Comparison of ENCODE assay signal across 1 cellular context in genomic region chr5:149366169-149366750, GRCh38.
TF ChIP-seq lines count a peak whose summit lies in the region.

No MANE protein-coding gene starts in this region.

TF ChIP-seq in HepG2, 621 proteins besides CTCF, POLR2A, EP300 and RAD21:
- TF ChIP-seq ZNF629 (CRISPR knock-in tag; conservative IDR thresholded peaks at IDR 0.05) (peak; percentile 94), SRSF9 (IDR thresholded peaks at IDR 0.05; ENCODE audit: borderline replicate concordance, insufficient read depth, low read depth, low read length, poor library complexity, severe bottlenecking) (no peak), HOMEZ (CRISPR knock-in tag; IDR thresholded peaks at IDR 0.05; ENCODE audit: low read depth) (no peak), TIGD3 (CRISPR knock-in tag; IDR thresholded peaks at IDR 0.05; ENCODE audit: borderline replicate concordance) (no peak), CEBPB (IDR thresholded peaks at IDR 0.05; ENCODE audit: borderline replicate concordance, low read depth, low read length) (peak; percentile 25; the same call in 1 of the 2 replicates), ELK4 (CRISPR knock-in tag; IDR thresholded peaks at IDR 0.05; ENCODE audit: borderline replicate concordance) (no peak), TCF12 (IDR thresholded peaks at IDR 0.05) (no peak), TCF12 (CRISPR knock-in tag; IDR thresholded peaks at IDR 0.05) (no peak), ZNF547 (CRISPR knock-in tag; IDR thresholded peaks at IDR 0.05) (no peak), TOPORS (CRISPR knock-in tag; IDR thresholded peaks at IDR 0.05) (no peak), ZBTB1 (CRISPR knock-in tag; IDR thresholded peaks at IDR 0.05; ENCODE audit: borderline replicate concordance) (no peak), NCOA1 (CRISPR knock-in tag; IDR thresholded peaks at IDR 0.05) (no peak), HNF4A (CRISPR knock-in tag; IDR thresholded peaks at IDR 0.05) (peak; percentile 56), ZFP41 (CRISPR knock-in tag; IDR thresholded peaks at IDR 0.05; ENCODE audit: borderline replicate concordance) (no peak), PLRG1 (conservative IDR thresholded peaks at IDR 0.05) (no peak), ZNF329 (CRISPR knock-in tag; IDR thresholded peaks at IDR 0.05; ENCODE audit: low read depth) (no peak), IRX3 (CRISPR knock-in tag; IDR thresholded peaks at IDR 0.05; ENCODE audit: borderline replicate concordance, low read depth) (no peak), THAP11 (CRISPR knock-in tag; IDR thresholded peaks at IDR 0.05) (no peak), ZMYM3 (CRISPR knock-in tag; IDR thresholded peaks at IDR 0.05) (peak; percentile 56; the same call in 1 of the 2 replicates), HNRNPUL1 (IDR thresholded peaks at IDR 0.05; ENCODE audit: low read depth, low read length) (no peak), TBP (CRISPR knock-in tag; IDR thresholded peaks at IDR 0.05) (no peak), CEBPG (CRISPR knock-in tag; IDR thresholded peaks at IDR 0.05) (peak; percentile 28; the same call in 1 of the 2 replicates), DNMT1 (CRISPR knock-in tag; IDR thresholded peaks at IDR 0.05) (no peak), TBL1XR1 (IDR thresholded peaks at IDR 0.05; ENCODE audit: borderline replicate concordance, low read length, partially characterized antibody) (no peak), TGIF2 (CRISPR knock-in tag; IDR thresholded peaks at IDR 0.05) (no peak), ZNF333 (CRISPR knock-in tag; IDR thresholded peaks at IDR 0.05; ENCODE audit: borderline replicate concordance) (no peak)
